Comparison of ENCODE assay signal across 25 cellular contexts in genomic region chrY:19947702-19948101, GRCh38.
"Had no signal": no experiment of that assay in that cellular context is flagged by ENCODE, and none has a peak within 500 bp of the region (broad histone marks: within the 10 kb centered on the region; RNA-seq: fewer than 3 reads in every experiment).

No MANE protein-coding gene starts in this region.

- H3K9me3 Mint-ChIP-seq: dendritic cell treated with granulocyte-macrophage colony-stimulating factor and Interleukin-4, amounts not matched to agents 40 ng/mL and 50 ng/mL, for 4 days; endodermal cell; mesothelial cell of epicardium; naive B cell had no signal

- H3K4me3 ChIP-seq: colonic mucosa, esophagus squamous epithelium, gastrocnemius medialis, heart right ventricle, left lung, lower lobe of right lung, mucosa of descending colon had no signal

- H3K27ac Mint-ChIP-seq: dendritic cell treated with granulocyte-macrophage colony-stimulating factor and Interleukin-4, amounts not matched to agents 40 ng/mL and 50 ng/mL, for 4 days; effector memory CD8-positive, alpha-beta T cell; endodermal cell; mesothelial cell of epicardium; naive B cell had no signal

- H3K27ac ChIP-seq: colonic mucosa, epithelial cell of prostate, esophagus squamous epithelium, gastrocnemius medialis, heart right ventricle, left lung, lower lobe of right lung had no signal

- H3K36me3 ChIP-seq: colonic mucosa, esophagus squamous epithelium, gastrocnemius medialis, heart right ventricle, left lung, lower lobe of right lung had no signal

- H3K4me3 Mint-ChIP-seq: dendritic cell treated with granulocyte-macrophage colony-stimulating factor and Interleukin-4, amounts not matched to agents 40 ng/mL and 50 ng/mL, for 4 days; effector memory CD8-positive, alpha-beta T cell; endodermal cell; mesothelial cell of epicardium; naive B cell had no signal

- H3K36me3 Mint-ChIP-seq: mesothelial cell of epicardium, naive B cell had no signal

- H3K27me3 ChIP-seq: colonic mucosa, esophagus squamous epithelium, gastrocnemius medialis, heart right ventricle, left lung had no signal

- H3K4me1 ChIP-seq: colonic mucosa, esophagus squamous epithelium, gastrocnemius medialis, heart right ventricle, left lung, lower lobe of right lung had no signal

- H3K9me3 ChIP-seq: colonic mucosa, esophagus squamous epithelium, gastrocnemius medialis, left lung, lower lobe of right lung, mucosa of descending colon had no signal

- H3K4me1 Mint-ChIP-seq: endodermal cell, mesothelial cell of epicardium, naive B cell had no signal

- DNase-seq: colonic mucosa; cortex of kidney; effector CD8-positive, alpha-beta T cell; effector memory CD8-positive, alpha-beta T cell; endodermal cell; erythroblast; esophagus squamous epithelium; foreskin fibroblast; foreskin melanocyte; gastrocnemius medialis; glutamatergic neuron; head of caudate nucleus; heart right ventricle; hippocampal formation; left cardiac atrium; left lung; left ventricle myocardium superior; lower lobe of right lung; mesenchymal stem cell; mucosa of descending colon; naive B cell had no signal

- H3K27me3 Mint-ChIP-seq: dendritic cell treated with granulocyte-macrophage colony-stimulating factor and Interleukin-4, amounts not matched to agents 40 ng/mL and 50 ng/mL, for 4 days; effector memory CD8-positive, alpha-beta T cell; naive B cell had no signal

- ATAC-seq: effector memory CD8-positive, alpha-beta T cell; esophagus mucosa; gastrocnemius medialis; heart right ventricle; left cardiac atrium; left lung; left ventricle myocardium superior; lower lobe of right lung; mucosa of descending colon had no signal
